ENCODE assay signal across 1 cellular context in the genomic region with DNA sequence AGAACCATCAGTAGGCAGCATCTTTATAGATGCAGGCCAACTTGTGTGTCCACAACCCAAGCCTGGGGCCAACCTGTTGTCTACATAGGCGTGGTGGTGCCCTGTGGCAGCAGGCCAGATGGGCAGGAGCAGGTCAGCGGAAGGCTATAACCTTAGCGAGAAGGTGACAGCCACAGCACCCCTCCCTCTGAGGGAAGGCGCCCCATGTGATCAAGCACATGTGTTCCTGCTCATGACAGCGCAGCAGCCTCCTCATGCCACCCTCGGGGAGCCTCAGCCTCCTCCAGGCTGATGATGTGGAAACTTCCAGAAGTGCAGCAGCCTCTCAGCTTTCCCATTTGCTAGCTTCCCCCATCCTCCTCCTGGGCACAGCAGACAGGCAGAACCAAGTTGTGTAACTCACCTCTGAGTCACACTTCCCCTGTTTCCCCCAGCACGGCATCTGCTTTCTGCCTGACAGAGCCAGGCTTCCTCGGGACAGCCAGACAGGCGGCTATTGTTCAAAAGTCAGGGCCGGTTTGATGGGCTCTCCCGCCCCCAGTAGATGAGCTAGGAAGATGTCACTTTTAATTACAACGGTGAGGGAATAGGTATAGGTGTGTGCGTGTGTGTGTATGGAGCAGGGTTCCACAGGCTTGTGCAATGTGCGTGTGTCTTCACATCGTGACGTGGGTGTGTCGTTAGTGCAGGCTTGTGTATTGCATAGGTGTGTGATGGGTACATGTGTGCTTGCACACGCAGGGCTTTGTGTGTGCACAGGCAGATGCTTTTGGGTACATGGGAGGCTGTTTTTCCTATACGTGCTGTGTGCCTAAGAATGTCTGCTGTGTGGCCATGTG.
TF ChIP-seq lines count a peak whose summit lies in the region.

No MANE protein-coding gene starts in this region.

TF ChIP-seq in liver, 16 proteins besides CTCF, POLR2A, EP300 and RAD21 (continued from another document):
- TF ChIP-seq, protein P1, sequence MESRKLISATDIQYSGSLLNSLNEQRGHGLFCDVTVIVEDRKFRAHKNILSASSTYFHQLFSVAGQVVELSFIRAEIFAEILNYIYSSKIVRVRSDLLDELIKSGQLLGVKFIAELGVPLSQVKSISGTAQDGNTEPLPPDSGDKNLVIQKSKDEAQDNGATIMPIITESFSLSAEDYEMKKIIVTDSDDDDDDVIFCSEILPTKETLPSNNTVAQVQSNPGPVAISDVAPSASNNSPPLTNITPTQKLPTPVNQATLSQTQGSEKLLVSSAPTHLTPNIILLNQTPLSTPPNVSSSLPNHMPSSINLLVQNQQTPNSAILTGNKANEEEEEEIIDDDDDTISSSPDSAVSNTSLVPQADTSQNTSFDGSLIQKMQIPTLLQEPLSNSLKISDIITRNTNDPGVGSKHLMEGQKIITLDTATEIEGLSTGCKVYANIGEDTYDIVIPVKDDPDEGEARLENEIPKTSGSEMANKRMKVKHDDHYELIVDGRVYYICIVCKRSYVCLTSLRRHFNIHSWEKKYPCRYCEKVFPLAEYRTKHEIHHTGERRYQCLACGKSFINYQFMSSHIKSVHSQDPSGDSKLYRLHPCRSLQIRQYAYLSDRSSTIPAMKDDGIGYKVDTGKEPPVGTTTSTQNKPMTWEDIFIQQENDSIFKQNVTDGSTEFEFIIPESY (IDR thresholded peaks at IDR 0.05): no peak
- TF ChIP-seq SP1 (IDR thresholded peaks at IDR 0.05): no peak
- TF ChIP-seq, protein P2, sequence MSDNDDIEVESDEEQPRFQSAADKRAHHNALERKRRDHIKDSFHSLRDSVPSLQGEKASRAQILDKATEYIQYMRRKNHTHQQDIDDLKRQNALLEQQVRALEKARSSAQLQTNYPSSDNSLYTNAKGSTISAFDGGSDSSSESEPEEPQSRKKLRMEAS (IDR thresholded peaks at IDR 0.05): peak; percentile 92
- peak; percentile 74 to 87 for TF ChIP-seq RXRA (IDR thresholded peaks at IDR 0.05)
- TF ChIP-seq, protein P3, sequence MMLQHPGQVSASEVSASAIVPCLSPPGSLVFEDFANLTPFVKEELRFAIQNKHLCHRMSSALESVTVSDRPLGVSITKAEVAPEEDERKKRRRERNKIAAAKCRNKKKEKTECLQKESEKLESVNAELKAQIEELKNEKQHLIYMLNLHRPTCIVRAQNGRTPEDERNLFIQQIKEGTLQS (IDR thresholded peaks at IDR 0.05): no peak
- peak in 1 of 2 donors; percentile 27 for TF ChIP-seq GABPA (IDR thresholded peaks at IDR 0.05 in 1 of 2, conservative IDR thresholded peaks at IDR 0.05 in 1 of 2)
